In the genomic region with DNA sequence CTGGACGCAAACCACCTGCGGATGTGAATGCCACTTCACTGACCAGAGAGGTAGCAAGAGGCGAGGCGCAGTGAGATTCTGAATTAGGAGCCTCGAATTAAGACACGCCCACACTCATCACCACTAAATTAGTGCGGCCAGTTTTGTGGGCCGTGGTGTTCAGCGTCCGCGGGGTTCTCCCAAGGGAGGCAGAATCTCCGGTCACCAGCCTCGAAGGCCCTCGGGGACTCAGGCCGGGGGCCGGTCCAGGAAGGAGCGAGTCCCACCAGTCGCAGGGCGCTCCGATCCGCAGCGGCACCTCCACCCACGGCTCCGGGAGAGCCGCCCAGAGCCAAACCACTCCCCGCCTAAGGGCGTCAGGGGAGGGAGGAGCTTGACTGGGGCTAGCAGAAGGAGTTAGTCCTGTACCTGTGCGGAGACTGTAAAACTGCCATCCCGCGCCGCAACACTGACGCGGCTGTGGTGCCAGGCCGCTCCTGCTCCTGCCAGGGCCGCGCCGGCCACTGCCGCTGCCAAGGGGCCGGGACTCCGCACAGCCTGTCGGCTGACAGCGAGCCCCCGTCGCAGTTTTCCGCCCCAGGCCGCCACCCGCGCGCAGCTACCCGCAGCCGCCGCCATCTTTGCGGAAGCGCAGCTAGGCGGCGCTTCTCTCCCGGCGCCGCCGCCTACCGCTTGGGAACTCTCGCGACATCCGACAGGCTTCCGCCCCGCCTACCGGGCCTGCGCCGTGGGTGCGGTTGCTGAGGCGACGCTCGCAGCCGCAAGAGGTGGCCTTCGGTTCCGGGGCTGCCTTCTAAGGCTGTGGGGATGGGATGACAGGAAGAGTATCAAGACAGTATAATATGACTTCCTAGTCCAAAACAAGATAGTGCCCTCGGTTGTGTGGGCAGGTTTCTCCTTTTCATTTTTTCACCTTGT, we compare ENCODE assay signal across 8 cellular contexts. TPM values are rescaled to one million over a fixed set of nuclear protein-coding genes. Genes with fewer than 3 reads are reported as not detected.
A peak's percentile ranks its signal among the peaks of the same experiment; 100 is the strongest.
DNase-seq lines count a peak whose midpoint lies in the region; ATAC-seq and TF ChIP-seq lines count a peak whose summit lies in the region.

A gene with protein sequence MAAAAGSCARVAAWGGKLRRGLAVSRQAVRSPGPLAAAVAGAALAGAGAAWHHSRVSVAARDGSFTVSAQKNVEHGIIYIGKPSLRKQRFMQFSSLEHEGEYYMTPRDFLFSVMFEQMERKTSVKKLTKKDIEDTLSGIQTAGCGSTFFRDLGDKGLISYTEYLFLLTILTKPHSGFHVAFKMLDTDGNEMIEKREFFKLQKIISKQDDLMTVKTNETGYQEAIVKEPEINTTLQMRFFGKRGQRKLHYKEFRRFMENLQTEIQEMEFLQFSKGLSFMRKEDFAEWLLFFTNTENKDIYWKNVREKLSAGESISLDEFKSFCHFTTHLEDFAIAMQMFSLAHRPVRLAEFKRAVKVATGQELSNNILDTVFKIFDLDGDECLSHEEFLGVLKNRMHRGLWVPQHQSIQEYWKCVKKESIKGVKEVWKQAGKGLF (minus strand): TSS at position 640 of the 918 bp plus-strand sequence. CDS start 22 bp downstream, at position 618.

- peaks cover 0 to 10% of the 10 kb centered on the region in 2 donors for H3K27me3 Mint-ChIP-seq in natural killer cell treated with Interleukin-12 subunit alpha and Interleukin-12 subunit beta and Interleukin-15 and Interleukin-18, amount 100 ng/mL, for 72 hours

- peaks cover 3% of the 10 kb centered on the region for H3K9me3 Mint-ChIP-seq in natural killer cell treated with Interleukin-12 subunit alpha and Interleukin-12 subunit beta and Interleukin-15 and Interleukin-18, amount 100 ng/mL, for 72 hours

- peak; percentile 98 for ATAC-seq in natural killer cell treated with Interleukin-12 subunit alpha and Interleukin-12 subunit beta and Interleukin-15 and Interleukin-18, amount 100 ng/mL, for 72 hours
- ATAC-seq in stimulated activated naive CD8-positive, alpha-beta T cell treated with anti-CD3 and anti-CD28 coated beads, Interleukin-15, Interleukin-2, amounts not matched to agents 100 U/mL and 50 U/mL, for 24 hours, result peak; percentile 98

- peak; percentile 96 for DNase-seq in EH (ENCODE audit: low read depth)
- peak; percentile 79 for DNase-seq in GOT3 (lab: John Stamatoyannopoulos, UW)
- DNase-seq in LNCaP clone FGC (ENCODE audit: low read depth), result peak; percentile 75
- peak; percentile 93 for DNase-seq in activated effector memory CD4-positive, alpha-beta T cell treated with Interleukin-2 at 50 U/mL for 16 hours
- peak; percentile 94 for DNase-seq in fibroblast of pulmonary artery (ENCODE audit: low read depth)
- DNase-seq in natural killer cell treated with Interleukin-12 subunit alpha and Interleukin-12 subunit beta and Interleukin-15 and Interleukin-18, amount 100 ng/mL, for 72 hours (ENCODE audit: low spot score), result peak; percentile 97
- peak; percentile 96 for DNase-seq in stimulated activated naive CD8-positive, alpha-beta T cell treated with anti-CD3 and anti-CD28 coated beads, Interleukin-15, Interleukin-2, amounts not matched to agents 100 U/mL and 50 U/mL, for 24 hours

- H3K27ac Mint-ChIP-seq in natural killer cell treated with Interleukin-12 subunit alpha and Interleukin-12 subunit beta and Interleukin-15 and Interleukin-18, amount 100 ng/mL, for 72 hours, result peak within 1 kb of the TSS; percentile 90 to 94

- peaks cover 7% of the 10 kb centered on the region for H3K36me3 Mint-ChIP-seq in natural killer cell treated with Interleukin-12 subunit alpha and Interleukin-12 subunit beta and Interleukin-15 and Interleukin-18, amount 100 ng/mL, for 72 hours

- peak within 1 kb of the TSS; percentile 80 for H3K4me3 Mint-ChIP-seq in natural killer cell treated with Interleukin-12 subunit alpha and Interleukin-12 subunit beta and Interleukin-15 and Interleukin-18, amount 100 ng/mL, for 72 hours

- peaks cover 25 to 30% of the 10 kb centered on the region in 2 donors for H3K4me1 Mint-ChIP-seq in natural killer cell treated with Interleukin-12 subunit alpha and Interleukin-12 subunit beta and Interleukin-15 and Interleukin-18, amount 100 ng/mL, for 72 hours (ENCODE audit: low read depth in 2 of 2)

- TF ChIP-seq CTCF in LNCaP clone FGC (IDR thresholded peaks at IDR 0.05; ENCODE audit: control insufficient read depth, extremely low read depth, insufficient read depth) (no peak), fibroblast of pulmonary artery (IDR thresholded peaks at IDR 0.05; ENCODE audit: low read length, missing control alignments) (no peak)

- H3K4me3 ChIP-seq in LNCaP clone FGC (ENCODE audit: low read depth, low read length) (peak within 1 kb of the TSS; percentile 73), fibroblast of pulmonary artery (replicated peaks; ENCODE audit: low read depth, low read length) (peak within 1 kb of the TSS; percentile 84)

- peak; percentile 96 for TF ChIP-seq POLR2A in Raji (IDR thresholded peaks at IDR 0.05; ENCODE audit: insufficient read depth, low read depth, low read length)

RNA-seq across cellular contexts. Expression of the gene that starts here (rescaled TPM):
- 10 to 100 TPM; 30.5 to 35.0 TPM for total RNA-seq in natural killer cell treated with Interleukin-12 subunit alpha and Interleukin-12 subunit beta and Interleukin-15 and Interleukin-18, amount 100 ng/mL, for 72 hours

Comparison
In these comparisons a context has a peak if more than half of its experiments do, and no peak if none do; other contexts are left out.
1. Peak in every context shown above with its lines: DNase-seq, ATAC-seq and H3K4me3 ChIP-seq.